In genomic region chr2:64975232-64975791, GRCh38 we compare ENCODE assay signal across 1 cellular context.
A peak's percentile ranks its signal among the peaks of the same experiment; 100 is the strongest.
TF ChIP-seq lines count a peak whose summit lies in the region.

No MANE protein-coding gene starts in this region.

TF ChIP-seq in A549, 52 proteins besides CTCF, POLR2A, EP300 and RAD21 (continued from another document):
- TF ChIP-seq USF2 (IDR thresholded peaks at IDR 0.05) = peak; percentile 54
- no peak for TF ChIP-seq ZFP36 (IDR thresholded peaks at IDR 0.05; ENCODE audit: borderline replicate concordance, partially characterized antibody)
- no peak for TF ChIP-seq RNF2 (IDR thresholded peaks at IDR 0.05; ENCODE audit: borderline replicate concordance, low read depth)
- TF ChIP-seq HES2 (IDR thresholded peaks at IDR 0.05) = no peak
- peak; percentile 59 to 73; a peak in 3 of 5 replicates for TF ChIP-seq JUN (IDR thresholded peaks at IDR 0.05)
- peak; percentile 86 for TF ChIP-seq JUNB (IDR thresholded peaks at IDR 0.05)
- TF ChIP-seq MAX (IDR thresholded peaks at IDR 0.05) = peak; percentile 85
- no peak for TF ChIP-seq RCOR1 (IDR thresholded peaks at IDR 0.05; ENCODE audit: low read depth, low read length)
- TF ChIP-seq FOSL2 (IDR thresholded peaks at IDR 0.05) = peak; percentile 84
- peak; percentile 83 for TF ChIP-seq FOSL2 (CRISPR knock-in tag; IDR thresholded peaks at IDR 0.05)
- peak; percentile 79; the same call in 1 of the 2 replicates for TF ChIP-seq ESRRA (IDR thresholded peaks at IDR 0.05; ENCODE audit: borderline replicate concordance, low read length)
- TF ChIP-seq, protein P1, sequence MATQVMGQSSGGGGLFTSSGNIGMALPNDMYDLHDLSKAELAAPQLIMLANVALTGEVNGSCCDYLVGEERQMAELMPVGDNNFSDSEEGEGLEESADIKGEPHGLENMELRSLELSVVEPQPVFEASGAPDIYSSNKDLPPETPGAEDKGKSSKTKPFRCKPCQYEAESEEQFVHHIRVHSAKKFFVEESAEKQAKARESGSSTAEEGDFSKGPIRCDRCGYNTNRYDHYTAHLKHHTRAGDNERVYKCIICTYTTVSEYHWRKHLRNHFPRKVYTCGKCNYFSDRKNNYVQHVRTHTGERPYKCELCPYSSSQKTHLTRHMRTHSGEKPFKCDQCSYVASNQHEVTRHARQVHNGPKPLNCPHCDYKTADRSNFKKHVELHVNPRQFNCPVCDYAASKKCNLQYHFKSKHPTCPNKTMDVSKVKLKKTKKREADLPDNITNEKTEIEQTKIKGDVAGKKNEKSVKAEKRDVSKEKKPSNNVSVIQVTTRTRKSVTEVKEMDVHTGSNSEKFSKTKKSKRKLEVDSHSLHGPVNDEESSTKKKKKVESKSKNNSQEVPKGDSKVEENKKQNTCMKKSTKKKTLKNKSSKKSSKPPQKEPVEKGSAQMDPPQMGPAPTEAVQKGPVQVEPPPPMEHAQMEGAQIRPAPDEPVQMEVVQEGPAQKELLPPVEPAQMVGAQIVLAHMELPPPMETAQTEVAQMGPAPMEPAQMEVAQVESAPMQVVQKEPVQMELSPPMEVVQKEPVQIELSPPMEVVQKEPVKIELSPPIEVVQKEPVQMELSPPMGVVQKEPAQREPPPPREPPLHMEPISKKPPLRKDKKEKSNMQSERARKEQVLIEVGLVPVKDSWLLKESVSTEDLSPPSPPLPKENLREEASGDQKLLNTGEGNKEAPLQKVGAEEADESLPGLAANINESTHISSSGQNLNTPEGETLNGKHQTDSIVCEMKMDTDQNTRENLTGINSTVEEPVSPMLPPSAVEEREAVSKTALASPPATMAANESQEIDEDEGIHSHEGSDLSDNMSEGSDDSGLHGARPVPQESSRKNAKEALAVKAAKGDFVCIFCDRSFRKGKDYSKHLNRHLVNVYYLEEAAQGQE (IDR thresholded peaks at IDR 0.05) = no peak
- TF ChIP-seq CEBPB (IDR thresholded peaks at IDR 0.05) = peak in 1 of 2 experiments; percentile 31; a peak in 1 of 4 replicates
